Comparison of ENCODE assay signal across 10 cellular contexts in the genomic region with DNA sequence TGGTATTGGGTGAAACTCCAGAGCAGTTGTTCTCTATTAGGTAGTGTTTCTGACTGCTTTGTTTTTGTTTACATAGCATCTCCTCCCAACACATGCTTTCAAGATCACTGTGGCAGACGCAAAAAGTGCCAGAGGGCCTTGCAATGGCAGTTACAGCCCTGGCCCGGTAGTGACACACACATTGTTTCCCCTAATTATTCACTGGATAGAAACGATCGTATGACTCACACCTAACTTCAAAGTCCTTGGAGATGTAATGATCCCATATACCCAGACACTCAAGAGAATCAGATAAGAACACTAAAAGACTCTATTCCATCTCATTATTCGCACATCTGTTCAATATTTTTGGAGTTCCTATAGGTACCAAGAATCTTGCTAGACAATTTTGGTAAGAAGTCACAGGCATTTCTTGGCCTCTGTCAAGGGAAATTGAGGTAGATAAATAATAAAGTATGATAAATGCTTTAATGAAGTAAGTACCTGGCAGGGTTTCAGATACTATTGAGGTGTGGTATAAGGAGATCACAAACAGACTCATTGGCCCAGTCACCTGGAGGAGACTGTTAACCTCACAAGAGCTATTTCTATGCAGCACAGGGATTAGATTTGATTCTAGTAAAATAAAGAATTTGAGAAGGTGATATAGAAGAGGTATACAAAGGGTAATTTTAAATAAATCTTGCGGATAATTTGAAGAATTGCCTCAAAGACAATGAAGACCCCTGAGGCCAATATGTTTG.
DNase-seq lines count a peak whose midpoint lies in the region; ATAC-seq and TF ChIP-seq lines count a peak whose summit lies in the region.
"Had no signal": no experiment of that assay in that cellular context is flagged by ENCODE, and none has a peak within 500 bp of the region (broad histone marks: within the 10 kb centered on the region; RNA-seq: fewer than 3 reads in every experiment).

No MANE protein-coding gene starts in this region.

- no peaks in the 10 kb centered on the region for H3K9me3 ChIP-seq in SJSA1 (replicated peaks)
- H3K9me3 ChIP-seq: prostate gland had no signal

- peaks cover 2% of the 10 kb centered on the region for H3K9me3 Mint-ChIP-seq in glutamatergic neuron (ENCODE audit: unreplicated experiment)

- no peak overlapping the region for H3K4me3 Mint-ChIP-seq in glutamatergic neuron (ENCODE audit: unreplicated experiment)

- H3K4me1 Mint-ChIP-seq in glutamatergic neuron (ENCODE audit: low read depth, unreplicated experiment), result peaks cover 8% of the 10 kb centered on the region

- H3K27me3 Mint-ChIP-seq in glutamatergic neuron (ENCODE audit: unreplicated experiment), result no peaks in the 10 kb centered on the region

- no peaks in the 10 kb centered on the region for H3K27me3 ChIP-seq in SJSA1 (replicated peaks)

- peak overlapping the region; percentile 83 for H3K27ac Mint-ChIP-seq in glutamatergic neuron (ENCODE audit: unreplicated experiment)

- peaks cover 30% of the 10 kb centered on the region for H3K4me1 ChIP-seq in SJSA1 (replicated peaks)
- H3K4me1 ChIP-seq: prostate gland had no signal

- TF ChIP-seq CTCF in glutamatergic neuron (IDR thresholded peaks at IDR 0.05; ENCODE audit: partially characterized antibody, unreplicated experiment), result no peak

- H3K36me3 ChIP-seq in SJSA1, result no peaks in the 10 kb centered on the region
- H3K36me3 ChIP-seq: prostate gland had no signal

- ATAC-seq in HG03135 (IDR thresholded peaks at IDR 0.05; ENCODE audit: unreplicated experiment), result no peak
- ATAC-seq: left cardiac atrium had no signal

- peak overlapping the region; percentile 74 for H3K27ac ChIP-seq in SJSA1
- H3K27ac ChIP-seq: prostate gland had no signal

- no peak overlapping the region for H3K4me3 ChIP-seq in SJSA1
- H3K4me3 ChIP-seq: prostate gland had no signal

- H3K36me3 Mint-ChIP-seq in glutamatergic neuron (ENCODE audit: unreplicated experiment), result no peaks in the 10 kb centered on the region

- DNase-seq in AG08396 (ENCODE audit: low spot score) (peak; percentile 8), HPDE6-E6E7 (ENCODE audit: extremely low spot score) (peak; percentile 4), SJSA1 (ENCODE audit: low read depth in 1 of 2, low spot score in 2 of 2) (peak; percentile 83 to 84), glutamatergic neuron (no peak), cortex of kidney (lab: John Stamatoyannopoulos, UW) (no peak)
- DNase-seq in activated CD4-positive, alpha-beta T cell treated with anti-CD3 and anti-CD28 coated beads for 4 hours, result no peak
- DNase-seq in stimulated activated naive CD4-positive, alpha-beta T cell (lab: John Stamatoyannopoulos, UW), result no peak
- DNase-seq: left cardiac atrium had no signal

Comparison
In these comparisons a context has a peak if more than half of its experiments do, and no peak if none do; other contexts are left out.
1. DNase-seq: peak in AG08396 (single experiment), HPDE6-E6E7 (single experiment) and SJSA1 (2 of 2); none in glutamatergic neuron (single experiment), cortex of kidney (single experiment), activated CD4-positive, alpha-beta T cell treated with anti-CD3 and anti-CD28 coated beads for 4 hours (0 of 2) and stimulated activated naive CD4-positive, alpha-beta T cell (0 of 6).